18 cellular contexts compared by ENCODE assay signal in the genomic region with DNA sequence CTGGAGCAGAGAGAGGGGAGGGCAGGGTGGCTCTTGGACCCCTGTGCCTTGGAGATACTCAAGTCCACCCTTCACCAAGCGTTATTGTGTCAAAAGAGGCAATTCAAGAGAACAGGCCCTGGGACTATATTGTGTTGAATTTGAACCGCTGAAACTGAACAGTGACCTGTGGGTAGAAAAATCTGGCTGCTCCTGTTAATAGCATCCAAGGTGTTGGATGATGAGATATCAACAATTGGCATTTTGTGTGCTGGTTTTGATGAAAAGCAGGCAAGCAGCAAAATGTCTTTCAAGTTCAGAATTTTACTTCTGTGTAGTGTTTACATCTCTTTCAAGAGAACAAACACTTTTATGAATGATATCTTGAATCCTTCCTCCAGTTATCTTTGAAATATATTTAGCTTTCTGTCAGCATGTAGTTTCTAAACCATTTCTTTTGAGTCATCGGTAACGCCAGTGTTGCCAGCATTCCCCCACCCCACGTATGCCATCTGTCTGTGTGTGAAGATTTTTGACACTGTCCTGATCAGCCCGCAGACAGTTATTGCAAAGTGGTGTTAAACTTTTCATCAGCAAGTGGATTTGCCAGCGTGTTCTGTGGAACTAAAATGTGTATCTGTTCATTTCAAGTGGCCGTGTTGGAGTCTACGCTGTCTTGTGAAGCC.
"Had no signal": no experiment of that assay in that cellular context is flagged by ENCODE, and none has a peak within 500 bp of the region (broad histone marks: within the 10 kb centered on the region; RNA-seq: fewer than 3 reads in every experiment).

No MANE protein-coding gene starts in this region.

- DNase-seq: activated B cell treated with CpG ODN at 0.5 μM for 24 hours; activated CD4-positive, alpha-beta memory T cell treated with anti-CD3 and anti-CD28 coated beads for 36 hours; activated CD4-positive, alpha-beta T cell treated with anti-CD3 and anti-CD28 coated beads for 4 hours; activated naive CD4-positive, alpha-beta T cell treated with Interleukin-2 at 50 U/mL for 16 hours; activated T-cell treated with anti-CD3 and anti-CD28 coated beads for 4 hours; aorta; brain microvascular endothelial cell; foreskin fibroblast; left lung; natural killer cell; pancreas; SK-N-SH; stimulated activated CD4-positive, alpha-beta T cell treated with anti-CD3 and anti-CD28 coated beads, Interleukin-4, amount 100 ng/mL, for 4 hours; stimulated activated naive B cell treated with anti-CD40 and anti-IgM and Interleukin-4, amounts not matched to agents 10 μg/mL and 1 μg/mL and 100 μg/mL, for 72 hours; uterus had no signal

- H3K9me3 ChIP-seq: left lung, pancreas, SK-N-SH, tibial nerve, uterus had no signal

- H3K36me3 ChIP-seq: uterus had no signal

- H3K27me3 ChIP-seq: brain microvascular endothelial cell, left lung, neutrophil, pancreas, tibial nerve, uterus had no signal

- H3K4me3 ChIP-seq: left lung, pancreas, tibial nerve, uterus had no signal

- H3K4me1 ChIP-seq: pancreas, tibial nerve, uterus had no signal

- ATAC-seq: left lung; natural killer cell; pancreas; sciatic nerve; stimulated activated naive B cell treated with anti-CD40 and anti-IgM and Interleukin-4, amounts not matched to agents 10 μg/mL and 1 μg/mL and 100 μg/mL, for 72 hours had no signal

- H3K27ac ChIP-seq: brain microvascular endothelial cell, left lung, neutrophil, pancreas, tibial nerve, uterus had no signal
